ENCODE assay signal across 18 cellular contexts in the genomic region with DNA sequence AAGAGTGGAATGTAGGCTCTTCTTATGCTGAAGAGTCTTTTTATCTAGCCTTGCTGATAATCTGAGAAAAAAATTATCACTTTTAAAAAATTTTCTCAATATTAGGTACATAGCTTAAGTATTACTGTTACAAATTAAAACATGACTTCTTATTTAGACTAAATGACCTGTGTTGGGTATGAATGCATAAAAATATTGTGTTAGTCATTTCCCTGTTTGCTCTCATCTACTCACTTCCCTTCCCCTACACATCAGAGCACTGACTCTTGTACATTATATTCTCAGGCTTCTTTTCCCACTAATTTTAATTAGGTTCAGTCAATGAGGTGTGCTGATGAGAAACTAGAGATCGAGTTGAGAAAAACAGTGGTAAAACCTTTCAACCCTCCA.
DNase-seq lines count a peak whose midpoint lies in the region; ATAC-seq and TF ChIP-seq lines count a peak whose summit lies in the region.
"Had no signal": no experiment of that assay in that cellular context is flagged by ENCODE, and none has a peak within 500 bp of the region (broad histone marks: within the 10 kb centered on the region; RNA-seq: fewer than 3 reads in every experiment).

No MANE protein-coding gene starts in this region.

- no peak for DNase-seq in mammary epithelial cell
- DNase-seq in breast epithelium (ENCODE audit: low spot score in 2 of 2), result no peak
- DNase-seq in central memory CD8-positive, alpha-beta T cell (ENCODE audit: low spot score in 2 of 2), result no peak
- no peak for DNase-seq in DMS 273 (lab: John Stamatoyannopoulos, UW; ENCODE audit: unreplicated experiment)
- no peak for DNase-seq in substantia nigra (lab: John Stamatoyannopoulos, UW)
- no peak for DNase-seq in psoas muscle
- DNase-seq in SW480 (ENCODE audit: low spot score), result no peak
- DNase-seq: activated naive CD8-positive, alpha-beta T cell treated with anti-CD3 and anti-CD28 coated beads, Interleukin-2, amount 10 ng/mL, durations not matched to agents 7 days and 5 days; activated T-cell treated with anti-CD3 and anti-CD28 coated beads for 4 hours; CD4-positive, alpha-beta memory T cell; cortex of kidney; KBM-7; NCI-H446; T-helper 17 cell had no signal

- TF ChIP-seq POLR2A in breast epithelium (IDR thresholded peaks at IDR 0.05), result no peak

- H3K27me3 Mint-ChIP-seq in central memory CD8-positive, alpha-beta T cell, result no peaks in the 10 kb centered on the region
- H3K27me3 Mint-ChIP-seq: activated naive CD8-positive, alpha-beta T cell treated with anti-CD3 and anti-CD28 coated beads, Interleukin-2, amount 10 ng/mL, durations not matched to agents 7 days and 5 days; CD4-positive, alpha-beta memory T cell; T-helper 17 cell had no signal

- H3K27me3 ChIP-seq in mammary epithelial cell (ENCODE audit: insufficient read depth, low read length), result no peaks in the 10 kb centered on the region
- H3K27me3 ChIP-seq in breast epithelium, result no peaks in the 10 kb centered on the region
- no peaks in the 10 kb centered on the region for H3K27me3 ChIP-seq in psoas muscle (ENCODE audit: insufficient read depth in 3 of 3, low read length in 2 of 3)
- H3K27me3 ChIP-seq: neutrophil had no signal

- H3K27ac Mint-ChIP-seq in central memory CD8-positive, alpha-beta T cell (ENCODE audit: low read depth), result peak overlapping the region; percentile 50
- H3K27ac Mint-ChIP-seq: activated naive CD8-positive, alpha-beta T cell treated with anti-CD3 and anti-CD28 coated beads, Interleukin-2, amount 10 ng/mL, durations not matched to agents 7 days and 5 days; T-helper 17 cell had no signal

- H3K9me3 Mint-ChIP-seq in central memory CD8-positive, alpha-beta T cell, result no peaks in the 10 kb centered on the region
- H3K9me3 Mint-ChIP-seq: activated naive CD8-positive, alpha-beta T cell treated with anti-CD3 and anti-CD28 coated beads, Interleukin-2, amount 10 ng/mL, durations not matched to agents 7 days and 5 days had no signal

- H3K27ac ChIP-seq in mammary epithelial cell (ENCODE audit: insufficient read depth, low read depth, low read length) (no peak overlapping the region), breast epithelium (no peak overlapping the region), substantia nigra (ENCODE audit: low read depth, low read length, poor library complexity, severe bottlenecking) (no peak overlapping the region), psoas muscle (no peak overlapping the region)
- H3K27ac ChIP-seq: neutrophil had no signal

- in situ Hi-C loops in mammary epithelial cell (cut with MboI; ENCODE audit: low sequenced_read_pairs in 2 of 2), result no loop called here

- intact Hi-C loops in mammary epithelial cell (cut with micrococcal nuclease) (no loop called here), breast epithelium (cut with DNase I; ENCODE audit: low total_unique reads) (no loop called here), psoas muscle (cut with DNase I) (no loop called here)

- H3K9me3 ChIP-seq in mammary epithelial cell (replicated peaks; ENCODE audit: insufficient read depth, low read length) (no peaks in the 10 kb centered on the region), breast epithelium (no peaks in the 10 kb centered on the region), psoas muscle (no peaks in the 10 kb centered on the region)
- H3K9me3 ChIP-seq: HAP-1, neutrophil had no signal

- H2AFZ ChIP-seq in mammary epithelial cell (ENCODE audit: low read depth, low read length), result no peak overlapping the region

- no peaks in the 10 kb centered on the region for H3K79me2 ChIP-seq in mammary epithelial cell (ENCODE audit: insufficient read depth, low read length)

- H3K36me3 ChIP-seq in mammary epithelial cell (ENCODE audit: insufficient read depth, low read length) (no peaks in the 10 kb centered on the region), breast epithelium (no peaks in the 10 kb centered on the region), psoas muscle (ENCODE audit: insufficient read depth in 1 of 2, low read depth in 1 of 2) (no peaks in the 10 kb centered on the region)
- H3K36me3 ChIP-seq: HAP-1, neutrophil had no signal

- H3K4me1 ChIP-seq in mammary epithelial cell (ENCODE audit: insufficient read depth, low read length) (peaks cover 10% of the 10 kb centered on the region), breast epithelium (no peaks in the 10 kb centered on the region), psoas muscle (no peaks in the 10 kb centered on the region)

- no peak overlapping the region for H3K4me3 ChIP-seq in mammary epithelial cell (replicated peaks in 1 of 3; ENCODE audit: insufficient read depth in 1 of 3, low read depth in 2 of 3, low read length in 3 of 3)
- no peak overlapping the region for H3K4me3 ChIP-seq in breast epithelium
- no peak overlapping the region for H3K4me3 ChIP-seq in psoas muscle
- H3K4me3 ChIP-seq: HAP-1 had no signal

- TF ChIP-seq CTCF in mammary epithelial cell (conservative IDR thresholded peaks at IDR 0.05 in 1 of 2, IDR thresholded peaks at IDR 0.05 in 1 of 2; ENCODE audit: extremely low read depth in 1 of 2, insufficient read depth in 1 of 2, low read depth in 1 of 2, low read length in 2 of 2) (no peak), breast epithelium (IDR thresholded peaks at IDR 0.05) (no peak), psoas muscle (IDR thresholded peaks at IDR 0.05) (no peak)

- H3K4me2 ChIP-seq in mammary epithelial cell (ENCODE audit: insufficient read depth, low read depth, low read length), result peak overlapping the region; percentile 9

- H3K4me3 Mint-ChIP-seq in central memory CD8-positive, alpha-beta T cell, result peak overlapping the region; percentile 53
- H3K4me3 Mint-ChIP-seq: activated naive CD8-positive, alpha-beta T cell treated with anti-CD3 and anti-CD28 coated beads, Interleukin-2, amount 10 ng/mL, durations not matched to agents 7 days and 5 days; CD4-positive, alpha-beta memory T cell; T-helper 17 cell had no signal

- 75% methylated on average over 1 of the region's 1 CpG for WGBS in mammary epithelial cell (ENCODE audit: low coverage, missing lambda C conversion rate)
- WGBS in psoas muscle, 3 donors, result 76 to 83% (median 76%) methylated on average over 1 of the region's 1 CpG

- no peaks in the 10 kb centered on the region for H3K36me3 Mint-ChIP-seq in central memory CD8-positive, alpha-beta T cell (ENCODE audit: insufficient read depth)
- H3K36me3 Mint-ChIP-seq: activated naive CD8-positive, alpha-beta T cell treated with anti-CD3 and anti-CD28 coated beads, Interleukin-2, amount 10 ng/mL, durations not matched to agents 7 days and 5 days; CD4-positive, alpha-beta memory T cell had no signal

- no peak overlapping the region for H3K9ac ChIP-seq in mammary epithelial cell (ENCODE audit: insufficient read depth, low read length)

- no peaks in the 10 kb centered on the region for H4K20me1 ChIP-seq in mammary epithelial cell (ENCODE audit: insufficient read depth, low read length)

- no TSS peak for BruUV-seq in mammary epithelial cell (replicated peaks; lab: Mats Ljungman, UMichigan)

- dilution Hi-C loops in mammary epithelial cell (cut with HindIII; ENCODE audit: low sequenced_read_pairs), result no loop called here

- peaks cover 23% of the 10 kb centered on the region for H3K4me1 Mint-ChIP-seq in central memory CD8-positive, alpha-beta T cell
- H3K4me1 Mint-ChIP-seq: activated naive CD8-positive, alpha-beta T cell treated with anti-CD3 and anti-CD28 coated beads, Interleukin-2, amount 10 ng/mL, durations not matched to agents 7 days and 5 days; CD4-positive, alpha-beta memory T cell; T-helper 17 cell had no signal

- ATAC-seq in HG03432 (IDR thresholded peaks at IDR 0.05; ENCODE audit: unreplicated experiment) (peak; percentile 71), psoas muscle (no peak)
- ATAC-seq in central memory CD8-positive, alpha-beta T cell (replicated peaks; ENCODE audit: extremely low read depth, poor library complexity, severe bottlenecking), result no peak
- ATAC-seq: Panc1, T-helper 17 cell had no signal

- CTCF ChIA-PET in mammary epithelial cell (lab: Charles Lee; ENCODE audit: low non-redundant PET), result no interaction called here
